ENCODE assay signal across 8 cellular contexts in genomic region chr5:112419596-112420110, GRCh38. TPM values are rescaled to one million over a fixed set of nuclear protein-coding genes. Genes with fewer than 3 reads are reported as not detected.
DNase-seq lines count a peak whose midpoint lies in the region; ATAC-seq, FAIRE-seq and TF ChIP-seq lines count a peak whose summit lies in the region.

No MANE protein-coding gene starts in this region.

- H3K18ac ChIP-seq in mesendoderm (ENCODE audit: low read length) = peak overlapping the region; percentile 81

- no peak overlapping the region for H2BK5ac ChIP-seq in mesendoderm (ENCODE audit: low read length)

- no peaks in the 10 kb centered on the region for H3K36me3 ChIP-seq in SK-N-MC (ENCODE audit: insufficient read depth, low read length)
- H3K36me3 ChIP-seq in endodermal cell (ENCODE audit: control insufficient read depth, insufficient read depth, low read length) = no peaks in the 10 kb centered on the region
- H3K36me3 ChIP-seq in mesendoderm (ENCODE audit: control insufficient read depth, insufficient read depth, low read length) = no peaks in the 10 kb centered on the region
- H3K36me3 ChIP-seq in upper lobe of left lung = no peaks in the 10 kb centered on the region

- peak overlapping the region; percentile 97 for H3K4me2 ChIP-seq in mesendoderm (ENCODE audit: low read length)

- H3K4me3 ChIP-seq in SK-N-MC (peak overlapping the region; percentile 62), endodermal cell (ENCODE audit: low read length) (peak overlapping the region; percentile 85), mesendoderm (ENCODE audit: low read length) (peak overlapping the region; percentile 70), upper lobe of left lung (peak overlapping the region; percentile 72 to 84 (median 76))

- H3K4me1 ChIP-seq in endodermal cell (ENCODE audit: control insufficient read depth, insufficient read depth, low read length) = peaks cover 14% of the 10 kb centered on the region
- H3K4me1 ChIP-seq in mesendoderm (ENCODE audit: control insufficient read depth, low read depth, low read length) = peaks cover 4% of the 10 kb centered on the region
- H3K4me1 ChIP-seq in upper lobe of left lung = peaks cover 0 to 26% (median 7%) of the 10 kb centered on the region in 4 donors

- no peak for FAIRE-seq in D721Med (lab: Jason Lieb, UNC)

- H3K23ac ChIP-seq in mesendoderm (ENCODE audit: low read length) = peak overlapping the region; percentile 60

- peaks cover 78% of the 10 kb centered on the region for H3K27me3 Mint-ChIP-seq in endodermal cell (ENCODE audit: insufficient read depth)

- H4K5ac ChIP-seq in mesendoderm (ENCODE audit: low read length) = no peak overlapping the region

- peak overlapping the region; percentile 47 for H2BK15ac ChIP-seq in mesendoderm (replicated peaks; ENCODE audit: low read depth)

- TF ChIP-seq POLR2A in upper lobe of left lung (IDR thresholded peaks at IDR 0.05) = peak in 2 of 4 donors; percentile 31 to 34

- H3K56ac ChIP-seq in mesendoderm (ENCODE audit: low read length) = peak overlapping the region; percentile 90

- peaks cover 56% of the 10 kb centered on the region for H3K27me3 ChIP-seq in endodermal cell (ENCODE audit: control insufficient read depth, insufficient read depth, low read length, poor library complexity, severe bottlenecking)
- H3K27me3 ChIP-seq in mesendoderm (ENCODE audit: insufficient read depth, low read length, poor library complexity) = peaks cover 3% of the 10 kb centered on the region
- peaks cover 0 to 14% (median 0%) of the 10 kb centered on the region in 4 donors for H3K27me3 ChIP-seq in upper lobe of left lung

- H3K9me3 ChIP-seq in SK-N-MC (ENCODE audit: low read depth, low read length) (no peaks in the 10 kb centered on the region), endodermal cell (ENCODE audit: control insufficient read depth, low read length) (no peaks in the 10 kb centered on the region), upper lobe of left lung (no peaks in the 10 kb centered on the region)

- H3K4me3 Mint-ChIP-seq in endodermal cell = peak overlapping the region; percentile 73

- peak overlapping the region; percentile 30 for H4K8ac ChIP-seq in mesendoderm (ENCODE audit: low read depth, low read length)

- H2AK5ac ChIP-seq in mesendoderm (ENCODE audit: low read length) = no peak overlapping the region

- H3K79me1 ChIP-seq in mesendoderm (ENCODE audit: low read length) = no peaks in the 10 kb centered on the region

- 0 to 20% methylated on average over 1 to 57 of the region's 57 CpGs for WGBS in endodermal cell (ENCODE audit: insufficient coverage in 1 of 2, insufficient read length in 1 of 2), 2 experiments
- no CpG with 5 or more reads among the region's 57 CpGs for WGBS in mesendoderm (ENCODE audit: extremely low coverage, insufficient coverage, low lambda C conversion rate)
- 0 to 1% methylated on average over 1 to 28 of the region's 57 CpGs for WGBS in upper lobe of left lung, 2 donors

- no peaks in the 10 kb centered on the region for H3K36me3 Mint-ChIP-seq in endodermal cell (ENCODE audit: low read depth)

- no peak overlapping the region for H3K27ac Mint-ChIP-seq in endodermal cell

- H3K79me2 ChIP-seq in mesendoderm (ENCODE audit: control insufficient read depth, insufficient read depth, low read length) = no peaks in the 10 kb centered on the region

- no peaks in the 10 kb centered on the region for H3K9me3 Mint-ChIP-seq in endodermal cell

- ATAC-seq in HG03159 (IDR thresholded peaks at IDR 0.05; ENCODE audit: unreplicated experiment) = peak; percentile 30
- ATAC-seq in upper lobe of left lung (ENCODE audit: low FRiP score in 2 of 2) = peak; percentile 81 to 86

- H3K27ac ChIP-seq in SK-N-MC = no peak overlapping the region
- peak overlapping the region; percentile 24 for H3K27ac ChIP-seq in endodermal cell (ENCODE audit: low read depth, low read length)
- no peak overlapping the region for H3K27ac ChIP-seq in mesendoderm (ENCODE audit: low read depth, low read length)
- peak overlapping the region; percentile 77 to 91 (median 84) for H3K27ac ChIP-seq in upper lobe of left lung

- no peak for TF ChIP-seq EP300 in upper lobe of left lung (IDR thresholded peaks at IDR 0.05)

- DNase-seq in D721Med (ENCODE audit: insufficient read length, low spot score) (peak; percentile 12), GM19240 (ENCODE audit: insufficient read length, low spot score) (peak; percentile 11), SK-N-MC (ENCODE audit: low read depth, low spot score) (no peak), endodermal cell (peak; percentile 88), mesendoderm (peak; percentile 76), upper lobe of left lung (peak; percentile 49 to 93), AG08395 (ENCODE audit: low spot score) (no peak)

- no peak overlapping the region for H3K9ac ChIP-seq in SK-N-MC (ENCODE audit: insufficient read length)
- peak overlapping the region; percentile 16 for H3K9ac ChIP-seq in endodermal cell (ENCODE audit: extremely low read depth, low read length, poor library complexity, severe bottlenecking)
- peak overlapping the region; percentile 72 for H3K9ac ChIP-seq in mesendoderm (ENCODE audit: low read length)

- TF ChIP-seq CTCF in D721Med (IDR thresholded peaks at IDR 0.05; ENCODE audit: insufficient read depth, missing control alignments) = no peak
- TF ChIP-seq CTCF in endodermal cell (conservative IDR thresholded peaks at IDR 0.05) = no peak
- no peak for TF ChIP-seq CTCF in upper lobe of left lung (IDR thresholded peaks at IDR 0.05)

- H3K4me1 Mint-ChIP-seq in endodermal cell = peaks cover 25% of the 10 kb centered on the region

- H2BK120ac ChIP-seq in mesendoderm (ENCODE audit: low read depth, low read length) = peak overlapping the region; percentile 5

- H3K4ac ChIP-seq in mesendoderm (ENCODE audit: low read depth, low read length) = no peak overlapping the region

RNA-seq across cellular contexts. Expression of gene EPB41L4A, which starts 0.6 kb away (rescaled TPM):
- total RNA-seq in endodermal cell = 1 to 10 TPM; 7.7 to 9.9 TPM
- 10.8 TPM for polyA plus RNA-seq in endodermal cell (2013, experiment 1 of 2)
- 10.9 TPM for polyA plus RNA-seq in endodermal cell (2013, experiment 2 of 2)
- 3.9 TPM for polyA plus RNA-seq in mesendoderm (2013, experiment 1 of 2)
- polyA plus RNA-seq in mesendoderm (2013, experiment 2 of 2) = 3.9 TPM
- total RNA-seq in upper lobe of left lung = 10 to 100 TPM; 15.9 to 45.1 (median 28.1) TPM

Comparison
In these comparisons a context has a peak if more than half of its experiments do, and no peak if none do; other contexts are left out.
1. DNase-seq: peak in D721Med (single experiment), GM19240 (single experiment), endodermal cell (single experiment), mesendoderm (single experiment) and upper lobe of left lung (2 of 2); none in SK-N-MC (single experiment) and AG08395 (single experiment).
2. H3K27ac ChIP-seq: peak in endodermal cell (single experiment) and upper lobe of left lung (4 of 4); none in SK-N-MC (single experiment) and mesendoderm (single experiment).
3. Peak in every context shown above with its lines, with median percentiles within 50 percentile points of each other: H3K4me3 ChIP-seq.